Comparison of ENCODE assay signal across 9 cellular contexts in the genomic region with DNA sequence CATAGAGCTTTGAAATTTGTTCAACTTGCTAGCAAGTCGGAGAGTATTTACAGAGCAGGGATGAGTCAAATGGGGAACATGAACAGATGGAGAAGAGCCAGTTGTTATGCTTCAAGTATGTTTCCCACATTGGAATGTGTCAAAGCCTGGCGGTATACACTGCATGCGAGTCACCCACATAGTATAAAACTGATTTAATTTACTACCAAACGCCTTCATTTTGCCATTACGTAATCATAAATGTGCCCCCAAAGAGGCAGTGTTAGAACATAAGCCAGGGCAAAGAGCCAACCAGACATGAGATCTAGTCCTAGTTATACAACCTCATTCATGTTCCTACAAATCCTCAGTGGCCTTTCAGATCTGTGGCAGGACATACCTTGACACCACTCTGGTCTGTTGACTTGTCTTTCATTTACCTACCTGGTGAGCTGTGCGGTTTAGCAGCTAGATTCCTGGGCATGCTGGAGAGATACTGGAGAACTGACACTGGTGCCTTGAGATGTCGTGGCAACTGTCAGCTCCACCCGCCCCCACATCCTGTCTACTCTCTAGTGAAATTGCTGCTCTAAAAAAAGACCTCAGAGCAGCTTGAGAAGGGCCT. TPM values are rescaled to one million over a fixed set of nuclear protein-coding genes. Genes with fewer than 3 reads are reported as not detected.
DNase-seq lines count a peak whose midpoint lies in the region; ATAC-seq and TF ChIP-seq lines count a peak whose summit lies in the region.
"Had no signal": no experiment of that assay in that cellular context is flagged by ENCODE, and none has a peak within 500 bp of the region (broad histone marks: within the 10 kb centered on the region; RNA-seq: fewer than 3 reads in every experiment).

No MANE protein-coding gene starts in this region.

- H2BK15ac ChIP-seq in IMR-90 (ENCODE audit: low read depth, low read length): peak overlapping the region; percentile 89

- no peak overlapping the region for H3K9ac ChIP-seq in IMR-90 (ENCODE audit: low read depth, low read length)

- CTCF ChIA-PET in IMR-90 (lab: Yijun Ruan, JAX): interaction anchor here (0.9 to 1.8 kb wide), 3 partner anchors 11 to 50 kb away, joined by 3 to 4 read pairs (median 3); no protein-coding TSS in a partner anchor

- H2AK9ac ChIP-seq in IMR-90 (replicated peaks; ENCODE audit: low read depth, low read length, poor library complexity): peak overlapping the region; percentile 70

- POLR2A ChIA-PET in IMR-90 (lab: Charles Lee; ENCODE audit: unreplicated experiment): no interaction called here
- POLR2A ChIA-PET in activated naive CD8-positive, alpha-beta T cell treated with anti-CD3 and anti-CD28 coated beads, Interleukin-2, amount 10 ng/mL, durations not matched to agents 7 days and 5 days (lab: Charles Lee): interaction anchor here (1.1 kb wide), 1 partner anchor 22 kb away, joined by 3 read pairs; a partner anchor contains a TSS

- peak; percentile 5 for TF ChIP-seq RAD21 in IMR-90 (IDR thresholded peaks at IDR 0.05; ENCODE audit: low read length)

- TF ChIP-seq CTCF in IMR-90 (conservative IDR thresholded peaks at IDR 0.05; ENCODE audit: low read depth, low read length): no peak
- no peak for TF ChIP-seq CTCF in nephron (IDR thresholded peaks at IDR 0.05; ENCODE audit: unreplicated experiment in 3 of 3)

- dilution Hi-C loops in IMR-90 (cut with HindIII; ENCODE audit: low sequenced_read_pairs, unreplicated experiment): no loop called here

- ATAC-seq in IMR-90 (ENCODE audit: low read depth) (peak; percentile 90), left colon (no peak)
- peak; percentile 95 for ATAC-seq in activated naive CD8-positive, alpha-beta T cell treated with anti-CD3 and anti-CD28 coated beads, Interleukin-2, amount 10 ng/mL, durations not matched to agents 7 days and 5 days (ENCODE audit: low read depth)

- H3K4me3 Mint-ChIP-seq in activated naive CD8-positive, alpha-beta T cell treated with anti-CD3 and anti-CD28 coated beads, Interleukin-2, amount 10 ng/mL, durations not matched to agents 7 days and 5 days: peak overlapping the region; percentile 51
- peak overlapping the region in 2 of 3 experiments; percentile 21 to 29 for H3K4me3 Mint-ChIP-seq in nephron

- no peaks in the 10 kb centered on the region for H3K27me3 Mint-ChIP-seq in activated naive CD8-positive, alpha-beta T cell treated with anti-CD3 and anti-CD28 coated beads, Interleukin-2, amount 10 ng/mL, durations not matched to agents 7 days and 5 days
- peaks cover 8% of the 10 kb centered on the region for H3K27me3 Mint-ChIP-seq in nephron (ENCODE audit: low read depth)

- H3K4ac ChIP-seq in IMR-90 (ENCODE audit: low read depth, low read length): peak overlapping the region; percentile 96

- H2BK20ac ChIP-seq in IMR-90 (ENCODE audit: low read depth, low read length): peak overlapping the region; percentile 91

- H3K27ac ChIP-seq in IMR-90 (ENCODE audit: insufficient read depth, low read length): peak overlapping the region; percentile 40

- H3K56ac ChIP-seq in IMR-90 (ENCODE audit: extremely low read depth, insufficient read depth, low read length): peak overlapping the region; percentile 53; the same call in 1 of the 2 replicates

- TF ChIP-seq POLR2A in IMR-90 (IDR thresholded peaks at IDR 0.05; ENCODE audit: low read depth, low read length): no peak

- BruUV-seq in IMR-90 (replicated peaks; lab: Mats Ljungman, UMichigan): no TSS peak

- peak overlapping the region; percentile 92 for H3K18ac ChIP-seq in IMR-90 (ENCODE audit: low read depth, low read length)

- peak overlapping the region; percentile 91 for H2BK120ac ChIP-seq in IMR-90 (ENCODE audit: low read depth, low read length)

- no peak overlapping the region for H3K4me3 ChIP-seq in IMR-90 (ENCODE audit: insufficient read depth, low read depth, low read length)

- H3K27ac Mint-ChIP-seq in activated naive CD8-positive, alpha-beta T cell treated with anti-CD3 and anti-CD28 coated beads, Interleukin-2, amount 10 ng/mL, durations not matched to agents 7 days and 5 days: peak overlapping the region; percentile 68
- peak overlapping the region; percentile 24 to 75 (median 39) for H3K27ac Mint-ChIP-seq in nephron

- peaks cover 4% of the 10 kb centered on the region for H3K9me3 Mint-ChIP-seq in activated naive CD8-positive, alpha-beta T cell treated with anti-CD3 and anti-CD28 coated beads, Interleukin-2, amount 10 ng/mL, durations not matched to agents 7 days and 5 days
- H3K9me3 Mint-ChIP-seq in nephron: peaks cover 2% of the 10 kb centered on the region

- peak overlapping the region; percentile 92 for H4K91ac ChIP-seq in IMR-90 (ENCODE audit: insufficient read depth, low read depth, low read length)

- H2AFZ ChIP-seq in IMR-90 (replicated peaks; ENCODE audit: low read length, poor library complexity): peak overlapping the region; percentile 72

- peak overlapping the region; percentile 83 for H3K14ac ChIP-seq in IMR-90 (replicated peaks; ENCODE audit: low read depth, low read length)

- H3K79me1 ChIP-seq in IMR-90 (ENCODE audit: low read depth in 1 of 2, low read length in 2 of 2): no peaks in the 10 kb centered on the region; a peak in 1 of 4 replicates

- no CpG with 5 or more reads among the region's 8 CpGs for WGBS in IMR-90 (ENCODE audit: extremely low coverage in 2 of 2, insufficient read length in 1 of 2), 2 experiments

- H3K4me2 ChIP-seq in IMR-90 (ENCODE audit: low read depth, low read length): peak overlapping the region; percentile 56

- H3K9me1 ChIP-seq in IMR-90 (ENCODE audit: insufficient read depth, low read length): peaks cover 37% of the 10 kb centered on the region

- in situ Hi-C loops in IMR-90 (cut with MboI; ENCODE audit: low sequenced_read_pairs): loop anchor here (10.0 kb wide), 1 partner anchor 256 kb away; no protein-coding TSS in a partner anchor

- H3K36me3 ChIP-seq in IMR-90 (ENCODE audit: control insufficient read depth, insufficient read depth, low read length): no peaks in the 10 kb centered on the region

- peak overlapping the region; percentile 70 for H4K5ac ChIP-seq in IMR-90 (ENCODE audit: low read depth, low read length)

- H4K20me1 ChIP-seq in IMR-90 (ENCODE audit: insufficient read depth, low read length): no peaks in the 10 kb centered on the region

- peaks cover 23% of the 10 kb centered on the region for H3K4me1 ChIP-seq in IMR-90 (ENCODE audit: control insufficient read depth, insufficient read depth, low read length)

- H3K9me3 ChIP-seq in IMR-90 (ENCODE audit: control insufficient read depth, insufficient read depth, low read length): no peaks in the 10 kb centered on the region

- H2AK5ac ChIP-seq in IMR-90 (ENCODE audit: low read depth, low read length): peak overlapping the region; percentile 90

- DNase-seq in stimulated activated CD4-positive, alpha-beta T cell treated with anti-CD3 and anti-CD28 coated beads, Interleukin-15, amount 100 ng/mL, for 24 hours: peak; percentile 56
- DNase-seq in stimulated activated CD4-positive, alpha-beta T cell treated with anti-CD3 and anti-CD28 coated beads, Interleukin-12 subunit alpha, Interleukin-12 subunit beta, amount 100 ng/mL, for 4 hours: no peak
- DNase-seq in IMR-90 (peak; percentile 98), retina (no peak), NCI-H446 treated with DMSO at 0.1 percent for 48 hours (lab: John Stamatoyannopoulos, UW) (no peak), left colon (no peak)
- peak; percentile 47 for DNase-seq in activated naive CD8-positive, alpha-beta T cell treated with anti-CD3 and anti-CD28 coated beads, Interleukin-2, amount 10 ng/mL, durations not matched to agents 7 days and 5 days
- DNase-seq: right cardiac atrium had no signal

- H2BK5ac ChIP-seq in IMR-90 (ENCODE audit: low read depth, low read length, poor library complexity, severe bottlenecking): peak overlapping the region; percentile 87

- H3K4me1 Mint-ChIP-seq in activated naive CD8-positive, alpha-beta T cell treated with anti-CD3 and anti-CD28 coated beads, Interleukin-2, amount 10 ng/mL, durations not matched to agents 7 days and 5 days: peaks cover 22% of the 10 kb centered on the region
- peaks cover 37% of the 10 kb centered on the region for H3K4me1 Mint-ChIP-seq in nephron

- intact Hi-C loops in IMR-90 (cut with micrococcal nuclease): loop anchor here (2.0 kb wide), 1 partner anchor 80 kb away; no protein-coding TSS in a partner anchor
- intact Hi-C loops in left colon (cut with DNase I, micrococcal nuclease): no loop called here

- peak overlapping the region; percentile 4 to 67; a peak in 2 of 4 replicates for H4K8ac ChIP-seq in IMR-90 (ENCODE audit: low read depth in 2 of 2, low read length in 2 of 2)

- H3K36me3 Mint-ChIP-seq in activated naive CD8-positive, alpha-beta T cell treated with anti-CD3 and anti-CD28 coated beads, Interleukin-2, amount 10 ng/mL, durations not matched to agents 7 days and 5 days: no peaks in the 10 kb centered on the region
- no peaks in the 10 kb centered on the region for H3K36me3 Mint-ChIP-seq in nephron (ENCODE audit: low read depth)

- no peaks in the 10 kb centered on the region for H3K27me3 ChIP-seq in IMR-90 (ENCODE audit: control insufficient read depth, insufficient read depth, low read length)

- H3K23ac ChIP-seq in IMR-90 (ENCODE audit: low read depth, low read length): peak overlapping the region; percentile 76

TF ChIP-seq in IMR-90, 13 proteins besides CTCF, POLR2A, EP300 and RAD21 (continues in another document):
- TF ChIP-seq MXI1 (IDR thresholded peaks at IDR 0.05; ENCODE audit: borderline replicate concordance, low read depth, low read length) (no peak), BHLHE40 (IDR thresholded peaks at IDR 0.05; ENCODE audit: low read depth, low read length) (peak; percentile 73), FOS (IDR thresholded peaks at IDR 0.05; ENCODE audit: low read depth, low read length) (peak; percentile 60; the same call in 1 of the 2 replicates), CHD1 (IDR thresholded peaks at IDR 0.05; ENCODE audit: low read depth, low read length) (no peak), MAFK (IDR thresholded peaks at IDR 0.05; ENCODE audit: low read depth, low read length) (no peak)
- TF ChIP-seq, protein P1, sequence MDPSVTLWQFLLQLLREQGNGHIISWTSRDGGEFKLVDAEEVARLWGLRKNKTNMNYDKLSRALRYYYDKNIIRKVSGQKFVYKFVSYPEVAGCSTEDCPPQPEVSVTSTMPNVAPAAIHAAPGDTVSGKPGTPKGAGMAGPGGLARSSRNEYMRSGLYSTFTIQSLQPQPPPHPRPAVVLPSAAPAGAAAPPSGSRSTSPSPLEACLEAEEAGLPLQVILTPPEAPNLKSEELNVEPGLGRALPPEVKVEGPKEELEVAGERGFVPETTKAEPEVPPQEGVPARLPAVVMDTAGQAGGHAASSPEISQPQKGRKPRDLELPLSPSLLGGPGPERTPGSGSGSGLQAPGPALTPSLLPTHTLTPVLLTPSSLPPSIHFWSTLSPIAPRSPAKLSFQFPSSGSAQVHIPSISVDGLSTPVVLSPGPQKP (IDR thresholded peaks at IDR 0.05; ENCODE audit: borderline replicate concordance, low read depth, low read length): no peak

RNA-seq across cellular contexts. Expression of a gene that starts 21.7 kb away (rescaled TPM):
- 43.3 and 46.4 TPM in 2 replicates for total RNA-seq in IMR-90 (2012; rRNA removed)
- polyA plus RNA-seq in IMR-90 (2012; rRNA removed): 45.2 and 51.3 TPM in 2 replicates
- 40.6 and 48.8 TPM in 2 replicates for polyA plus RNA-seq in IMR-90 (2012; cell fraction: cytosol; rRNA removed)
- 27.6 and 54.4 TPM in 2 replicates for polyA plus RNA-seq in IMR-90 (2012; cell fraction: nucleus; rRNA removed; ENCODE audit: low replicate concordance)
- 1 to 10 TPM; 2.9 to 3.3 TPM for total RNA-seq in activated naive CD8-positive, alpha-beta T cell treated with anti-CD3 and anti-CD28 coated beads, Interleukin-2, amount 10 ng/mL, durations not matched to agents 7 days and 5 days
- total RNA-seq in left colon: 10 to 100 TPM in 1 of 2 donors, 1 to 10 TPM in 1; 3.8 to 42.6 TPM

Comparison
In these comparisons a context has a peak if more than half of its experiments do, and no peak if none do; other contexts are left out.
1. DNase-seq: peak in stimulated activated CD4-positive, alpha-beta T cell treated with anti-CD3 and anti-CD28 coated beads, Interleukin-15, amount 100 ng/mL, for 24 hours (single experiment), IMR-90 (single experiment) and activated naive CD8-positive, alpha-beta T cell treated with anti-CD3 and anti-CD28 coated beads, Interleukin-2, amount 10 ng/mL, durations not matched to agents 7 days and 5 days (single experiment); none in stimulated activated CD4-positive, alpha-beta T cell treated with anti-CD3 and anti-CD28 coated beads, Interleukin-12 subunit alpha, Interleukin-12 subunit beta, amount 100 ng/mL, for 4 hours (single experiment), retina (single experiment), NCI-H446 treated with DMSO at 0.1 percent for 48 hours (single experiment) and left colon (0 of 2).